Comparison of ENCODE assay signal across 8 cellular contexts in genomic region chr7:112450807-112451661, GRCh38. TPM values are rescaled to one million over a fixed set of nuclear protein-coding genes. Genes with fewer than 3 reads are reported as not detected.
A peak's percentile ranks its signal among the peaks of the same experiment; 100 is the strongest.
DNase-seq lines count a peak whose midpoint lies in the region; ATAC-seq, FAIRE-seq and TF ChIP-seq lines count a peak whose summit lies in the region.

No MANE protein-coding gene starts in this region.

- H3K9ac ChIP-seq in adipocyte (ENCODE audit: low read length): peak overlapping the region; percentile 98

- 0 to 1% (median 0%) methylated on average over 51 to 56 of the region's 56 CpGs for WGBS in ovary, 3 donors
- WGBS in thymus: under 1% methylated on average over 56 of the region's 56 CpGs

- intact Hi-C loops in ovary (cut with DNase I): loop anchor here in 1 of 4 donors (5.0 kb wide), 1 partner anchor 244 kb away; the partner anchor contains the start of genes DOCK4 and ZNF277

- peak; percentile 25; the same call in 1 of the 2 replicates for TF ChIP-seq POLR2A in GM12891 (IDR thresholded peaks at IDR 0.05; ENCODE audit: low read depth, low read length)
- peak; percentile 68 for TF ChIP-seq POLR2A in ovary (IDR thresholded peaks at IDR 0.05)

- H3K27ac ChIP-seq in cardiac muscle cell (peak overlapping the region; percentile 92), ovary (peak overlapping the region; percentile 99), thymus (ENCODE audit: low read depth) (peak overlapping the region; percentile 89)

- no peaks in the 10 kb centered on the region for H3K9me3 ChIP-seq in adipocyte (ENCODE audit: control insufficient read depth, low read length)
- no peaks in the 10 kb centered on the region for H3K9me3 ChIP-seq in cardiac muscle cell (ENCODE audit: low read depth)
- no peaks in the 10 kb centered on the region for H3K9me3 ChIP-seq in ovary
- no peaks in the 10 kb centered on the region for H3K9me3 ChIP-seq in thymus (ENCODE audit: control insufficient read depth)

- peak; percentile 75 for DNase-seq in GM12891 (ENCODE audit: insufficient read length, low spot score)
- peak; percentile 90 for DNase-seq in NCI-H1417 treated with DMSO at 0.1 percent for 48 hours (lab: John Stamatoyannopoulos, UW)
- DNase-seq in SW 1271 (lab: John Stamatoyannopoulos, UW): peak; percentile 80 to 95
- DNase-seq in adipocyte (ENCODE audit: low read depth): peak; percentile 98
- peak; percentile 97 to 98 for DNase-seq in cardiac muscle cell (ENCODE audit: low read depth in 1 of 2, low spot score in 1 of 2)
- peak; percentile 94 to 96 (median 95) for DNase-seq in ovary

- no peaks in the 10 kb centered on the region for H3K27me3 ChIP-seq in adipocyte (replicated peaks; ENCODE audit: control insufficient read depth, insufficient read depth, low read length)
- no peaks in the 10 kb centered on the region for H3K27me3 ChIP-seq in cardiac muscle cell
- no peaks in the 10 kb centered on the region for H3K27me3 ChIP-seq in ovary
- H3K27me3 ChIP-seq in thymus (ENCODE audit: control insufficient read depth, insufficient read depth): no peaks in the 10 kb centered on the region

- no peak for FAIRE-seq in GM12891 (lab: Jason Lieb, UNC)

- peak overlapping the region; percentile 100 for H3K4me3 ChIP-seq in adipocyte (ENCODE audit: low read length)
- H3K4me3 ChIP-seq in cardiac muscle cell: peak overlapping the region; percentile 93
- peak overlapping the region; percentile 98 for H3K4me3 ChIP-seq in ovary
- peak overlapping the region; percentile 66 for H3K4me3 ChIP-seq in thymus (ENCODE audit: low read length)

- H3K36me3 ChIP-seq in adipocyte (ENCODE audit: control insufficient read depth, insufficient read depth, low read length, severe bottlenecking): peaks cover 5% of the 10 kb centered on the region
- peaks cover 7% of the 10 kb centered on the region for H3K36me3 ChIP-seq in cardiac muscle cell
- no peaks in the 10 kb centered on the region for H3K36me3 ChIP-seq in ovary
- H3K36me3 ChIP-seq in thymus (ENCODE audit: control insufficient read depth, insufficient read depth): no peaks in the 10 kb centered on the region

- no peak for TF ChIP-seq EP300 in ovary (IDR thresholded peaks at IDR 0.05)

- H3K4me1 ChIP-seq in adipocyte (ENCODE audit: control insufficient read depth, insufficient read depth, low read length) (peaks cover 32% of the 10 kb centered on the region), cardiac muscle cell (ENCODE audit: low read depth) (peaks cover 7% of the 10 kb centered on the region), ovary (ENCODE audit: insufficient read depth) (peaks cover 7% of the 10 kb centered on the region), thymus (ENCODE audit: control insufficient read depth, insufficient read depth, low read length) (peaks cover 7% of the 10 kb centered on the region)

- peak; percentile 84 for ATAC-seq in HG02840 (IDR thresholded peaks at IDR 0.05; ENCODE audit: low FRiP score, unreplicated experiment)

- TF ChIP-seq CTCF in cardiac muscle cell (IDR thresholded peaks at IDR 0.05; ENCODE audit: low read depth, low read length) (no peak), ovary (IDR thresholded peaks at IDR 0.05) (no peak)

TF ChIP-seq in GM12891, 5 proteins besides CTCF, POLR2A, EP300 and RAD21:
- peak; percentile 90; the same call in 1 of the 2 replicates for TF ChIP-seq POU2F2 (IDR thresholded peaks at IDR 0.05; ENCODE audit: low read depth, low read length)
- no peak for TF ChIP-seq SPI1 (IDR thresholded peaks at IDR 0.05; ENCODE audit: low read depth, low read length)

RNA-seq across cellular contexts. Expression of gene IFRD1, which starts 0.8 kb away (rescaled TPM):
- 20.4 TPM for polyA plus RNA-seq in GM12891 (2012; ENCODE audit: low read depth, missing spikeins)
- 22.9 and 43.3 TPM in 2 replicates for total RNA-seq in cardiac muscle cell
- polyA plus RNA-seq in cardiac muscle cell: 30.8 and 46.2 TPM in 2 replicates
- 10 to 100 TPM; 35.1 to 75.1 (median 58.1) TPM for total RNA-seq in ovary
- polyA plus RNA-seq in ovary: 10 to 100 TPM; 21.2 to 29.3 TPM
- 63.0 TPM for polyA plus RNA-seq in thymus

RNA-seq across cellular contexts. Expression of gene LSMEM1, which starts 29.8 kb away (rescaled TPM):
- 0.30 TPM for polyA plus RNA-seq in GM12891 (2012; ENCODE audit: low read depth, missing spikeins)
- total RNA-seq in cardiac muscle cell (0.11 and 0.30 TPM in 2 replicates), ovary (1 to 10 TPM in 4 of 7 donors, under 1 TPM in 3; 0.79 to 2.3 (median 1.1) TPM)
- polyA plus RNA-seq in cardiac muscle cell (0.29 and 1.4 TPM in 2 replicates), ovary (under 1 TPM; 0.40 to 0.83 TPM), thymus (4.3 TPM)

Comparison
In these comparisons a context has a peak if more than half of its experiments do, and no peak if none do; other contexts are left out.
1. Peak in every context shown above with its lines: DNase-seq, ATAC-seq, H3K4me3 ChIP-seq and H3K27ac ChIP-seq.